ENCODE assay signal across 12 cellular contexts in genomic region chr22:31692186-31692886, GRCh38. TPM values are rescaled to one million over a fixed set of nuclear protein-coding genes. Genes with fewer than 3 reads are reported as not detected.
DNase-seq lines count a peak whose midpoint lies in the region; ATAC-seq and TF ChIP-seq lines count a peak whose summit lies in the region.
"Had no signal": no experiment of that assay in that cellular context is flagged by ENCODE, and none has a peak within 500 bp of the region (broad histone marks: within the 10 kb centered on the region; RNA-seq: fewer than 3 reads in every experiment).

No MANE protein-coding gene starts in this region.

- no peak overlapping the region for H3K27ac ChIP-seq in breast epithelium
- H3K27ac ChIP-seq: dorsolateral prefrontal cortex had no signal

- CTCF ChIA-PET in MCF 10A (lab: Yijun Ruan, JAX): interaction anchor here (0.6 kb wide), 2 partner anchors 107 to 772 kb away, joined by 3 read pairs; no protein-coding TSS in a partner anchor

- no peaks in the 10 kb centered on the region for H3K27me3 Mint-ChIP-seq in MCF 10A (ENCODE audit: insufficient read depth, unreplicated experiment)
- H3K27me3 Mint-ChIP-seq in T-helper 2 cell treated with Interferon-gamma antibody and Interleukin-4, amounts not matched to agents 5 μg/mL and 100 μg/mL, for 36 hours (ENCODE audit: low read depth): no peaks in the 10 kb centered on the region

- TF ChIP-seq CTCF in MCF 10A (IDR thresholded peaks at IDR 0.05; ENCODE audit: unreplicated experiment) (no peak), breast epithelium (IDR thresholded peaks at IDR 0.05) (no peak), fibroblast of mammary gland (conservative IDR thresholded peaks at IDR 0.05; ENCODE audit: control insufficient read depth, insufficient read depth, low read depth, low read length) (no peak)

- no peak for TF ChIP-seq POLR2A in breast epithelium (IDR thresholded peaks at IDR 0.05)

- H3K27ac Mint-ChIP-seq in MCF 10A (ENCODE audit: low read depth, unreplicated experiment): no peak overlapping the region
- peak overlapping the region; percentile 88 for H3K27ac Mint-ChIP-seq in T-helper 2 cell treated with Interferon-gamma antibody and Interleukin-4, amounts not matched to agents 5 μg/mL and 100 μg/mL, for 36 hours

- BruUV-seq in MCF 10A (replicated peaks; lab: Mats Ljungman, UMichigan): no TSS peak

- no peaks in the 10 kb centered on the region for H3K4me1 Mint-ChIP-seq in MCF 10A (ENCODE audit: insufficient read depth, unreplicated experiment)
- peaks cover 30% of the 10 kb centered on the region for H3K4me1 Mint-ChIP-seq in T-helper 2 cell treated with Interferon-gamma antibody and Interleukin-4, amounts not matched to agents 5 μg/mL and 100 μg/mL, for 36 hours (ENCODE audit: low read depth)

- no peak for ATAC-seq in HG02759 (IDR thresholded peaks at IDR 0.05; ENCODE audit: unreplicated experiment)
- ATAC-seq: left lobe of liver had no signal

- DNase-seq in MCF 10A (ENCODE audit: unreplicated experiment) (peak; percentile 28), breast epithelium (ENCODE audit: low spot score in 2 of 2) (no peak), fibroblast of mammary gland (ENCODE audit: low read depth) (peak; percentile 70), NCI-H524 (lab: John Stamatoyannopoulos, UW) (no peak), amygdala (lab: John Stamatoyannopoulos, UW) (no peak), NCI-H1105 (lab: John Stamatoyannopoulos, UW) (no peak)
- peak; percentile 32 for DNase-seq in T-helper 2 cell treated with Interferon-gamma antibody and Interleukin-4, amounts not matched to agents 5 μg/mL and 100 μg/mL, for 36 hours (ENCODE audit: low spot score)
- DNase-seq: activated CD8-positive, alpha-beta memory T cell treated with anti-CD3 and anti-CD28 coated beads for 24 hours; NCI-H1105 treated with DMSO at 0.1 percent for 48 hours had no signal

- no peak overlapping the region for H3K4me3 Mint-ChIP-seq in MCF 10A (ENCODE audit: unreplicated experiment)
- H3K4me3 Mint-ChIP-seq in T-helper 2 cell treated with Interferon-gamma antibody and Interleukin-4, amounts not matched to agents 5 μg/mL and 100 μg/mL, for 36 hours: peak overlapping the region; percentile 70

- POLR2A ChIA-PET in MCF 10A (lab: Yijun Ruan, JAX): interaction anchor here (0.6 to 1.5 kb wide), 3 partner anchors 9 to 1997 kb away, joined by 3 to 8 read pairs (median 4); no protein-coding TSS in a partner anchor

- no peaks in the 10 kb centered on the region for H3K36me3 ChIP-seq in breast epithelium

- intact Hi-C loops in MCF 10A (cut with micrococcal nuclease) (no loop called here), breast epithelium (cut with DNase I; ENCODE audit: low total_unique reads) (no loop called here)

- H3K4me3 ChIP-seq in breast epithelium (no peak overlapping the region), fibroblast of mammary gland (ENCODE audit: control insufficient read depth, low read depth, low read length) (no peak overlapping the region)
- H3K4me3 ChIP-seq: dorsolateral prefrontal cortex had no signal

- H3K4me1 ChIP-seq in breast epithelium: no peaks in the 10 kb centered on the region

- H3K27me3 ChIP-seq in breast epithelium: no peaks in the 10 kb centered on the region
- H3K27me3 ChIP-seq: dorsolateral prefrontal cortex had no signal

- H3K9me3 Mint-ChIP-seq in MCF 10A (ENCODE audit: unreplicated experiment): no peaks in the 10 kb centered on the region
- no peaks in the 10 kb centered on the region for H3K9me3 Mint-ChIP-seq in T-helper 2 cell treated with Interferon-gamma antibody and Interleukin-4, amounts not matched to agents 5 μg/mL and 100 μg/mL, for 36 hours

- H3K36me3 Mint-ChIP-seq in MCF 10A (ENCODE audit: insufficient read depth, unreplicated experiment): peaks cover 87% of the 10 kb centered on the region
- H3K36me3 Mint-ChIP-seq in T-helper 2 cell treated with Interferon-gamma antibody and Interleukin-4, amounts not matched to agents 5 μg/mL and 100 μg/mL, for 36 hours (ENCODE audit: low read depth): peaks cover 54% of the 10 kb centered on the region

- H3K9me3 ChIP-seq in breast epithelium: no peaks in the 10 kb centered on the region

RNA-seq across cellular contexts. Expression of gene PISD, which starts 30.3 kb away (rescaled TPM):
- total RNA-seq in MCF 10A (2022) (38.3 and 48.2 TPM in 2 replicates), breast epithelium (10 to 100 TPM; 49.6 to 58.7 (median 57.0) TPM)

RNA-seq across cellular contexts. Expression of gene PRR14L, which starts 57.6 kb away (rescaled TPM):
- total RNA-seq in MCF 10A (2022) (37.4 and 55.0 TPM in 2 replicates), breast epithelium (10 to 100 TPM; 24.9 to 31.3 (median 27.5) TPM)

Comparison
In these comparisons a context has a peak if more than half of its experiments do, and no peak if none do; other contexts are left out.
1. DNase-seq: peak in MCF 10A (single experiment), T-helper 2 cell treated with Interferon-gamma antibody and Interleukin-4, amounts not matched to agents 5 μg/mL and 100 μg/mL, for 36 hours (single experiment) and fibroblast of mammary gland (single experiment); none in breast epithelium (0 of 2), NCI-H524 (0 of 2), amygdala (0 of 56) and NCI-H1105 (single experiment).